ENCODE assay signal across 21 cellular contexts in the genomic region with DNA sequence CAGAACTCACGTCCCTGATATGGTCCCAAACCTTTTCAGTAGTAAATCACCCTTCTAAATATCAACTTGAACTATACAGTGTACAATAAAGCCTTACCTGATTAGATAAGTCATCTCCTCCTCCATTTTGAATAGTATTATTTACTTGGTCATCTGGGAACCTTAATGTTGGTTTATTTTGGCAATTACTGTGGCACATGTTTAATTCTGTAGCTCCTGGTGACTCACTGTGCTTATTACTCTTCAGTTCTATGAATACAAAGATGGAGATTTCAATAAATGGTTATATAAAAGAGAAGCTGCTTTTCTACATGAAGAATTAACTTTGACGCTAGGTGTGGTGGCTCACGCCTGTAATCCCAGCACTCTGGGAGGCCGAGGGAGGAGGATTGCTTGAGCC. TPM values are rescaled to one million over a fixed set of nuclear protein-coding genes. Genes with fewer than 3 reads are reported as not detected.
DNase-seq lines count a peak whose midpoint lies in the region; ATAC-seq and TF ChIP-seq lines count a peak whose summit lies in the region.
"Had no signal": no experiment of that assay in that cellular context is flagged by ENCODE, and none has a peak within 500 bp of the region (broad histone marks: within the 10 kb centered on the region; RNA-seq: fewer than 3 reads in every experiment).

No MANE protein-coding gene starts in this region.

- H3K27ac Mint-ChIP-seq in endothelial cell (ENCODE audit: unreplicated experiment) (peak overlapping the region; percentile 17), Caco-2 (ENCODE audit: unreplicated experiment) (no peak overlapping the region)
- peak overlapping the region; percentile 37 for H3K27ac Mint-ChIP-seq in stimulated activated naive B cell treated with anti-CD40 and anti-IgM and Interleukin-4, amounts not matched to agents 10 μg/mL and 1 μg/mL and 100 μg/mL, for 72 hours
- H3K27ac Mint-ChIP-seq: B cell; CD4-positive, CD25-positive, alpha-beta regulatory T cell; CD8-positive, alpha-beta T cell; GM23338; H9 had no signal

- no peaks in the 10 kb centered on the region for H3K4me1 Mint-ChIP-seq in endothelial cell (ENCODE audit: unreplicated experiment)
- no peaks in the 10 kb centered on the region for H3K4me1 Mint-ChIP-seq in stimulated activated naive B cell treated with anti-CD40 and anti-IgM and Interleukin-4, amounts not matched to agents 10 μg/mL and 1 μg/mL and 100 μg/mL, for 72 hours
- H3K4me1 Mint-ChIP-seq in Caco-2 (ENCODE audit: low read depth, unreplicated experiment) = no peaks in the 10 kb centered on the region
- H3K4me1 Mint-ChIP-seq: B cell had no signal

- H3K79me2 ChIP-seq in GM23248 (ENCODE audit: insufficient read depth) = 0 out of 2 replicates have a peak, but pooled peaks cover 5% of the 10 kb centered on the region

- POLR2A ChIA-PET in Caco-2 (lab: Charles Lee) = no interaction called here

- H3K27me3 ChIP-seq in GM23248 (replicated peaks; ENCODE audit: insufficient read depth) = no peaks in the 10 kb centered on the region
- no peaks in the 10 kb centered on the region for H3K27me3 ChIP-seq in esophagus squamous epithelium
- H3K27me3 ChIP-seq in Caco-2 (replicated peaks; ENCODE audit: control insufficient read depth, insufficient read depth, low read length) = no peaks in the 10 kb centered on the region
- H3K27me3 ChIP-seq: BLaER1 had no signal

- H3F3A ChIP-seq in GM23248 (ENCODE audit: insufficient read depth) = no peaks in the 10 kb centered on the region

- H3K36me3 ChIP-seq in GM23248 (ENCODE audit: low read depth) (peaks cover 57% of the 10 kb centered on the region), esophagus squamous epithelium (peaks cover 0 to 100% (median 11%) of the 10 kb centered on the region in 3 donors), Caco-2 (ENCODE audit: control insufficient read depth, insufficient read depth, low read length) (no peaks in the 10 kb centered on the region)

- H3K9me3 ChIP-seq in GM23248 (ENCODE audit: low read depth) = no peaks in the 10 kb centered on the region
- H3K9me3 ChIP-seq in esophagus squamous epithelium = no peaks in the 10 kb centered on the region
- H3K9me3 ChIP-seq in Caco-2 = no peaks in the 10 kb centered on the region
- H3K9me3 ChIP-seq: BLaER1 had no signal

- no peak for TF ChIP-seq POLR2A in esophagus squamous epithelium (IDR thresholded peaks at IDR 0.05)

- H3K27me3 Mint-ChIP-seq in endothelial cell (ENCODE audit: unreplicated experiment) = no peaks in the 10 kb centered on the region
- no peaks in the 10 kb centered on the region for H3K27me3 Mint-ChIP-seq in stimulated activated naive B cell treated with anti-CD40 and anti-IgM and Interleukin-4, amounts not matched to agents 10 μg/mL and 1 μg/mL and 100 μg/mL, for 72 hours
- H3K27me3 Mint-ChIP-seq in Caco-2 (ENCODE audit: insufficient read depth, unreplicated experiment) = no peaks in the 10 kb centered on the region
- H3K27me3 Mint-ChIP-seq: B cell; CD4-positive, CD25-positive, alpha-beta regulatory T cell had no signal

- no peaks in the 10 kb centered on the region for H4K20me1 ChIP-seq in GM23248 (ENCODE audit: insufficient read depth)
- H4K20me1 ChIP-seq: BLaER1 had no signal

- 95 to 96% methylated on average over 4 of the region's 4 CpGs for WGBS in GM23248 (ENCODE audit: low coverage in 1 of 2, low lambda C conversion rate in 2 of 2, missing lambda C conversion rate in 2 of 2), 2 experiments
- WGBS in esophagus squamous epithelium, 2 donors = 91 to 98% methylated on average over 3 to 4 of the region's 4 CpGs

- no peak for TF ChIP-seq CTCF in endothelial cell (IDR thresholded peaks at IDR 0.05; ENCODE audit: unreplicated experiment)
- no peak for TF ChIP-seq CTCF in fibroblast of mammary gland (conservative IDR thresholded peaks at IDR 0.05; ENCODE audit: control insufficient read depth, insufficient read depth, low read depth, low read length)
- TF ChIP-seq CTCF in esophagus squamous epithelium (IDR thresholded peaks at IDR 0.05) = no peak
- no peak for TF ChIP-seq CTCF in Caco-2 (IDR thresholded peaks at IDR 0.05; ENCODE audit: insufficient read depth in 1 of 2, low read depth in 1 of 2, low read length in 1 of 2, severe bottlenecking in 1 of 2, unreplicated experiment in 1 of 2)

- no peaks in the 10 kb centered on the region for H3K9me3 Mint-ChIP-seq in endothelial cell (ENCODE audit: unreplicated experiment)
- no peaks in the 10 kb centered on the region for H3K9me3 Mint-ChIP-seq in stimulated activated naive B cell treated with anti-CD40 and anti-IgM and Interleukin-4, amounts not matched to agents 10 μg/mL and 1 μg/mL and 100 μg/mL, for 72 hours
- H3K9me3 Mint-ChIP-seq in Caco-2 (ENCODE audit: unreplicated experiment) = no peaks in the 10 kb centered on the region
- H3K9me3 Mint-ChIP-seq: CD8-positive, alpha-beta T cell; GM23338; H9 had no signal

- in situ Hi-C loops in GM23248 (cut with MboI) = no loop called here

- H3K27ac ChIP-seq in GM23248 (no peak overlapping the region), esophagus squamous epithelium (no peak overlapping the region)
- H3K27ac ChIP-seq: 22Rv1, BLaER1, C4-2B had no signal

- H3K9me2 ChIP-seq in GM23248 (ENCODE audit: insufficient read depth) = no peaks in the 10 kb centered on the region

- BruUV-seq in Caco-2 (replicated peaks; lab: Mats Ljungman, UMichigan) = no TSS peak

- H3K9ac ChIP-seq in GM23248 = no peak overlapping the region
- H3K9ac ChIP-seq: BLaER1 had no signal

- ATAC-seq in stimulated activated naive B cell treated with anti-CD40 and anti-IgM and Interleukin-4, amounts not matched to agents 10 μg/mL and 1 μg/mL and 100 μg/mL, for 72 hours (replicated peaks) = no peak
- ATAC-seq: CD8-positive, alpha-beta T cell; GM12878; GM23338; HCT116 had no signal

- CTCF ChIA-PET in Caco-2 (lab: Charles Lee) = no interaction called here

- H3K36me3 Mint-ChIP-seq in endothelial cell (ENCODE audit: low read depth, unreplicated experiment) = peaks cover 18% of the 10 kb centered on the region
- peaks cover 34 to 49% of the 10 kb centered on the region in 2 donors for H3K36me3 Mint-ChIP-seq in stimulated activated naive B cell treated with anti-CD40 and anti-IgM and Interleukin-4, amounts not matched to agents 10 μg/mL and 1 μg/mL and 100 μg/mL, for 72 hours
- peaks cover 68% of the 10 kb centered on the region for H3K36me3 Mint-ChIP-seq in Caco-2 (ENCODE audit: insufficient read depth, unreplicated experiment)

- H2AFZ ChIP-seq in GM23248 = no peak overlapping the region
- H2AFZ ChIP-seq: GM23338 had no signal

- H3K4me1 ChIP-seq in GM23248 (ENCODE audit: insufficient read depth) (no peaks in the 10 kb centered on the region), esophagus squamous epithelium (no peaks in the 10 kb centered on the region), Caco-2 (no peaks in the 10 kb centered on the region)
- H3K4me1 ChIP-seq: BLaER1 had no signal

- intact Hi-C loops in esophagus squamous epithelium (cut with DNase I) = no loop called here
- intact Hi-C loops in Caco-2 (cut with micrococcal nuclease; ENCODE audit: unreplicated experiment) = no loop called here

- DNase-seq in GM23248 (peak; percentile 3), endothelial cell (ENCODE audit: low spot score) (no peak), fibroblast of mammary gland (ENCODE audit: low read depth) (peak; percentile 58), esophagus squamous epithelium (lab: John Stamatoyannopoulos, UW) (no peak), MV-4-11 (lab: John Stamatoyannopoulos, UW) (no peak), Caco-2 (no peak)
- DNase-seq in stimulated activated naive B cell treated with anti-CD40 and anti-IgM and Interleukin-4, amounts not matched to agents 10 μg/mL and 1 μg/mL and 100 μg/mL, for 72 hours = no peak
- DNase-seq: CD4-positive, CD25-positive, alpha-beta regulatory T cell; CD8-positive, alpha-beta T cell; DMS 273 treated with DMSO at 0.1 percent for 48 hours; DMS79; EL; GDM1; H9 had no signal

- H3K4me3 Mint-ChIP-seq in endothelial cell (ENCODE audit: unreplicated experiment) (no peak overlapping the region), Caco-2 (ENCODE audit: unreplicated experiment) (no peak overlapping the region)
- H3K4me3 Mint-ChIP-seq in stimulated activated naive B cell treated with anti-CD40 and anti-IgM and Interleukin-4, amounts not matched to agents 10 μg/mL and 1 μg/mL and 100 μg/mL, for 72 hours = no peak overlapping the region
- H3K4me3 Mint-ChIP-seq: B cell; CD4-positive, CD25-positive, alpha-beta regulatory T cell; CD8-positive, alpha-beta T cell; GM23338; H9 had no signal

- no peak overlapping the region for H3K4me2 ChIP-seq in GM23248 (ENCODE audit: unreplicated experiment)
- H3K4me2 ChIP-seq: BLaER1, GM23338 had no signal

- no peak overlapping the region for H3K4me3 ChIP-seq in GM23248
- no peak overlapping the region for H3K4me3 ChIP-seq in fibroblast of mammary gland (ENCODE audit: control insufficient read depth, low read depth, low read length)
- H3K4me3 ChIP-seq in esophagus squamous epithelium = no peak overlapping the region
- H3K4me3 ChIP-seq in Caco-2 (ENCODE audit: low read depth, low read length) = no peak overlapping the region
- H3K4me3 ChIP-seq: BLaER1, GM12878, GM23338 had no signal

RNA-seq across cellular contexts. Expression of a gene that starts 25.4 kb away (rescaled TPM):
- 28.9 and 30.2 TPM in 2 replicates for total RNA-seq in GM23248 (2014; rRNA removed; shearing (Covaris generic))
- 23.3 and 24.4 TPM in 2 replicates for polyA plus RNA-seq in GM23248 (2016; fragmentation: Nextera tagmentation; extraction: Ambion mirVana)
- total RNA-seq in endothelial cell (ENCODE audit: unreplicated experiment) (51.3 TPM), esophagus squamous epithelium (10 to 100 TPM; 16.2 to 30.7 (median 24.2) TPM), Caco-2 (2022) (31.4 and 38.4 TPM in 2 replicates)

Comparison
In these comparisons a context has a peak if more than half of its experiments do, and no peak if none do; other contexts are left out.
1. DNase-seq: peak in GM23248 (single experiment) and fibroblast of mammary gland (single experiment); none in endothelial cell (single experiment), stimulated activated naive B cell treated with anti-CD40 and anti-IgM and Interleukin-4, amounts not matched to agents 10 μg/mL and 1 μg/mL and 100 μg/mL, for 72 hours (single experiment), esophagus squamous epithelium (single experiment), MV-4-11 (single experiment) and Caco-2 (0 of 2).